ENCODE assay signal across 1 cellular context in the genomic region with DNA sequence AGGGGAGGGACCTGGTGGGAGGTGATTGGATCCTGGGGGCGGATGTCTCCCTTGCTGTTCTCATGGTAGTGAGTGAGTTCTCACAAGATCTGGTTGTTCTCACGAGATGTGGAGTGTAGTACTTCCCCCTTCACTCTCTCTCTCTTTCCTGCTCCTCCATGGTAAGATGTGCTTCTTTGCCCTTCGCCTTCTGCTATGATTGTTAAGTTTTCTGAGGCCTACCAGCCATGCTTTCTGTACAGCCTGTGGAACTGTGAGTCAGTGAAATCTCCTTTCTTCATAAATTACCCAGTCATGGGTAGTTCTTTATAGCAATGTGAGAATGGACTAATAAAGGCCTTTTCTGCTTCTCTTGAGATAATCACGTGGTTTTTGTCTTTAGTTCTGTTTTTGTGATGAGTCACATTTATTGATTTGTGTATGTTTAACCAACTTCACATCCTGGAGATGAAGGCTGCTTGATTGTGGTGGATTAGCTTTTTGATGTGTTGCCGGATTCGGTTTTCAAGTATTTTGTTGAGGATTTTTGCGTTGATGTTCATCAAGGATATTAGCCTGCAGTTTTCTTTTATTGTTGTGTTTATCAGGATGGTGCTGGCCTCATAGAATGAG.
A peak's percentile ranks its signal among the peaks of the same experiment; 100 is the strongest.
TF ChIP-seq lines count a peak whose summit lies in the region.

No MANE protein-coding gene starts in this region.

TF ChIP-seq in GM12878, 131 proteins besides CTCF, POLR2A, EP300 and RAD21 (continued from another document):
- TF ChIP-seq REST (IDR thresholded peaks at IDR 0.05; ENCODE audit: low read depth, low read length), result no peak
- 0 out of 2 replicates have a peak, but pooled peaks have one; percentile 41 for TF ChIP-seq ASH2L (IDR thresholded peaks at IDR 0.05; ENCODE audit: borderline replicate concordance, low read depth)
- TF ChIP-seq JUNB (IDR thresholded peaks at IDR 0.05), result peak; percentile 60
- TF ChIP-seq IRF4 (IDR thresholded peaks at IDR 0.05; ENCODE audit: low read depth, low read length), result peak; percentile 20; the same call in 1 of the 2 replicates
- TF ChIP-seq SREBF2 (IDR thresholded peaks at IDR 0.05; ENCODE audit: low read length), result no peak
- no peak for TF ChIP-seq RB1 (IDR thresholded peaks at IDR 0.05; ENCODE audit: borderline replicate concordance)
- peak; percentile 75 for TF ChIP-seq CBFB (IDR thresholded peaks at IDR 0.05; ENCODE audit: low read depth)
- peak in 1 of 2 experiments; percentile 29; a peak in 1 of 3 replicates for TF ChIP-seq EGR1 (IDR thresholded peaks at IDR 0.05; ENCODE audit: borderline replicate concordance in 1 of 2, low read depth in 2 of 2, low read length in 2 of 2)
- TF ChIP-seq FOXM1 (IDR thresholded peaks at IDR 0.05; ENCODE audit: low read depth, low read length), result peak; percentile 38; the same call in 1 of the 2 replicates
- no peak for TF ChIP-seq HDAC2 (IDR thresholded peaks at IDR 0.05)
- peak; percentile 77; the same call in 1 of the 2 replicates for TF ChIP-seq PML (IDR thresholded peaks at IDR 0.05; ENCODE audit: low read length)
- TF ChIP-seq POLR2AphosphoS5 (IDR thresholded peaks at IDR 0.05; ENCODE audit: low read length), result 0 out of 2 replicates have a peak, but pooled peaks have one; percentile 28
- peak; percentile 20; the same call in 1 of the 2 replicates for TF ChIP-seq BRCA1 (IDR thresholded peaks at IDR 0.05; ENCODE audit: low read depth, low read length)
- TF ChIP-seq CEBPB (IDR thresholded peaks at IDR 0.05; ENCODE audit: borderline replicate concordance in 1 of 2, low read depth in 2 of 2, low read length in 2 of 2), result 0 out of 4 replicates have a peak, but pooled peaks of 1 of the 2 experiments have one; percentile 36
- TF ChIP-seq RUNX3 (IDR thresholded peaks at IDR 0.05; ENCODE audit: low read length), result peak; percentile 73
